ENCODE assay signal across 8 cellular contexts in genomic region chr1:207751463-207751789, GRCh38. TPM values are rescaled to one million over a fixed set of nuclear protein-coding genes. Genes with fewer than 3 reads are reported as not detected.
DNase-seq lines count a peak whose midpoint lies in the region; ATAC-seq and TF ChIP-seq lines count a peak whose summit lies in the region.
"Not testable (repeated sequence)": the region's sequence is repeated elsewhere in the genome, so short reads cannot be mapped to it uniquely, and the experiment has no call there.

No MANE protein-coding gene starts in this region.

- not testable (repeated sequence) for H3K36me3 ChIP-seq in BE2C; HUES64 (ENCODE audit: insufficient read depth, low read length); WERI-Rb-1; muscle layer of colon (ENCODE audit: insufficient read depth, low read length)

- BruUV-seq in MCF 10A (replicated peaks; lab: Mats Ljungman, UMichigan) = TSS peak; percentile 86

- not testable (repeated sequence) for H3K9me3 ChIP-seq in BE2C; HUES64 (ENCODE audit: insufficient read depth, low read depth, low read length); WERI-Rb-1 (ENCODE audit: severe bottlenecking); muscle layer of colon (ENCODE audit: low read length)

- H3K4me1 Mint-ChIP-seq in MCF 10A (ENCODE audit: insufficient read depth, unreplicated experiment) = peaks cover 63% of the 10 kb centered on the region
- peaks cover 26% of the 10 kb centered on the region for H3K4me1 Mint-ChIP-seq in glutamatergic neuron (ENCODE audit: low read depth, unreplicated experiment)
- peaks cover 20 to 53% of the 10 kb centered on the region in 2 donors for H3K4me1 Mint-ChIP-seq in stimulated activated naive B cell treated with anti-CD40 and anti-IgM and Interleukin-4, amounts not matched to agents 10 μg/mL and 1 μg/mL and 100 μg/mL, for 72 hours

- WGBS in HUES64 = 37% methylated on average over 7 of the region's 7 CpGs

- H3K27ac Mint-ChIP-seq in MCF 10A (ENCODE audit: low read depth, unreplicated experiment) (peak overlapping the region; percentile 96), glutamatergic neuron (ENCODE audit: unreplicated experiment) (peak overlapping the region; percentile 93)
- H3K27ac Mint-ChIP-seq in stimulated activated naive B cell treated with anti-CD40 and anti-IgM and Interleukin-4, amounts not matched to agents 10 μg/mL and 1 μg/mL and 100 μg/mL, for 72 hours = peak overlapping the region; percentile 96

- POLR2A ChIA-PET in MCF 10A (lab: Yijun Ruan, JAX) = interaction anchor here (0.6 to 7.1 kb wide), 32 partner anchors 9 to 1677 kb away, joined by 3 to 160 read pairs (median 5); partner anchors contain the start of genes C1orf116 and CD55

- intact Hi-C loops in MCF 10A (cut with micrococcal nuclease) = loop anchor here (1.0 to 2.0 kb wide), 2 partner anchors 45 to 46 kb away; no protein-coding TSS in a partner anchor

- not testable (repeated sequence) for H3K9me3 Mint-ChIP-seq in MCF 10A (ENCODE audit: unreplicated experiment); glutamatergic neuron (ENCODE audit: unreplicated experiment); stimulated activated naive B cell treated with anti-CD40 and anti-IgM and Interleukin-4, amounts not matched to agents 10 μg/mL and 1 μg/mL and 100 μg/mL, for 72 hours

- H3K4me3 Mint-ChIP-seq in MCF 10A (ENCODE audit: unreplicated experiment) (peak overlapping the region; percentile 99), glutamatergic neuron (ENCODE audit: unreplicated experiment) (peak overlapping the region; percentile 100)
- H3K4me3 Mint-ChIP-seq in stimulated activated naive B cell treated with anti-CD40 and anti-IgM and Interleukin-4, amounts not matched to agents 10 μg/mL and 1 μg/mL and 100 μg/mL, for 72 hours = peak overlapping the region; percentile 89 to 97

- TF ChIP-seq CTCF in BE2C (IDR thresholded peaks at IDR 0.05; ENCODE audit: low read depth, low read length); WERI-Rb-1 (IDR thresholded peaks at IDR 0.05; ENCODE audit: low read depth, low read length); MCF 10A (IDR thresholded peaks at IDR 0.05; ENCODE audit: unreplicated experiment); glutamatergic neuron (IDR thresholded peaks at IDR 0.05; ENCODE audit: partially characterized antibody, unreplicated experiment): not testable (repeated sequence)

- H3K27me3 Mint-ChIP-seq in MCF 10A (ENCODE audit: insufficient read depth, unreplicated experiment); glutamatergic neuron (ENCODE audit: unreplicated experiment); stimulated activated naive B cell treated with anti-CD40 and anti-IgM and Interleukin-4, amounts not matched to agents 10 μg/mL and 1 μg/mL and 100 μg/mL, for 72 hours: not testable (repeated sequence)

- H3K27ac ChIP-seq in HUES64 (ENCODE audit: low read depth, low read length) (peak overlapping the region; percentile 60; the same call in 1 of the 2 replicates), WERI-Rb-1 (peak overlapping the region; percentile 83), muscle layer of colon (ENCODE audit: low read depth, low read length) (peak overlapping the region; percentile 89)

- H3K27me3 ChIP-seq in BE2C; HUES64 (ENCODE audit: insufficient read depth, low read length); WERI-Rb-1 (ENCODE audit: insufficient read depth, low read depth, severe bottlenecking); muscle layer of colon (ENCODE audit: control insufficient read depth in 1 of 2, insufficient read depth in 2 of 2, low read length in 2 of 2): not testable (repeated sequence)

- CTCF ChIA-PET in MCF 10A (lab: Yijun Ruan, JAX) = interaction anchor here (1.0 to 5.7 kb wide), 3 partner anchors 45 to 68 kb away, joined by 3 to 46 read pairs (median 6); no protein-coding TSS in a partner anchor

- not testable (repeated sequence) for DNase-seq in BE2C; WERI-Rb-1; glutamatergic neuron; stimulated activated naive B cell treated with anti-CD40 and anti-IgM and Interleukin-4, amounts not matched to agents 10 μg/mL and 1 μg/mL and 100 μg/mL, for 72 hours
- DNase-seq in MCF 10A (ENCODE audit: unreplicated experiment) = peak; percentile 42

- H3K4me1 ChIP-seq in BE2C = not testable (repeated sequence)
- H3K4me1 ChIP-seq in HUES64 (ENCODE audit: insufficient read depth, low read length) = peaks cover 33% of the 10 kb centered on the region
- H3K4me1 ChIP-seq in muscle layer of colon (ENCODE audit: insufficient read depth, low read length) = peaks cover 36% of the 10 kb centered on the region

- peak overlapping the region; percentile 42 for H3K9ac ChIP-seq in HUES64 (ENCODE audit: low read depth, low read length)
- peak overlapping the region; percentile 62 for H3K9ac ChIP-seq in muscle layer of colon (ENCODE audit: low read length)

- ATAC-seq in GM21447 (IDR thresholded peaks at IDR 0.05; ENCODE audit: unreplicated experiment) = peak; percentile 1
- ATAC-seq in stimulated activated naive B cell treated with anti-CD40 and anti-IgM and Interleukin-4, amounts not matched to agents 10 μg/mL and 1 μg/mL and 100 μg/mL, for 72 hours (replicated peaks) = peak; percentile 1 to 2

- H3K4me3 ChIP-seq in BE2C (ENCODE audit: low read depth, low read length) = peak overlapping the region; percentile 92
- peak overlapping the region; percentile 78 for H3K4me3 ChIP-seq in HUES64 (ENCODE audit: low read length)
- H3K4me3 ChIP-seq in WERI-Rb-1 (ENCODE audit: low read depth, low read length) = peak overlapping the region; percentile 50
- peak overlapping the region; percentile 38 to 97 for H3K4me3 ChIP-seq in muscle layer of colon (ENCODE audit: low read depth in 1 of 2, low read length in 2 of 2)

- H3K36me3 Mint-ChIP-seq in MCF 10A (ENCODE audit: insufficient read depth, unreplicated experiment); glutamatergic neuron (ENCODE audit: unreplicated experiment): not testable (repeated sequence)
- H3K36me3 Mint-ChIP-seq in stimulated activated naive B cell treated with anti-CD40 and anti-IgM and Interleukin-4, amounts not matched to agents 10 μg/mL and 1 μg/mL and 100 μg/mL, for 72 hours = peaks cover 8 to 16% of the 10 kb centered on the region in 2 donors

RNA-seq across cellular contexts. Expression of gene CD46, which starts 0.4 kb away (rescaled TPM):
- 62.2 TPM for polyA plus RNA-seq in BE2C (2012; ENCODE audit: insufficient read depth, insufficient read length, low read depth)
- polyA plus RNA-seq in HUES64 (2013, experiment 1 of 2) = 55.8 TPM
- polyA plus RNA-seq in HUES64 (2013, experiment 2 of 2) = 67.6 TPM
- total RNA-seq in MCF 10A (2022) (181 and 184 TPM in 2 replicates), glutamatergic neuron (ENCODE audit: unreplicated experiment) (188 TPM)
